28 cellular contexts compared by ENCODE assay signal in the genomic region with DNA sequence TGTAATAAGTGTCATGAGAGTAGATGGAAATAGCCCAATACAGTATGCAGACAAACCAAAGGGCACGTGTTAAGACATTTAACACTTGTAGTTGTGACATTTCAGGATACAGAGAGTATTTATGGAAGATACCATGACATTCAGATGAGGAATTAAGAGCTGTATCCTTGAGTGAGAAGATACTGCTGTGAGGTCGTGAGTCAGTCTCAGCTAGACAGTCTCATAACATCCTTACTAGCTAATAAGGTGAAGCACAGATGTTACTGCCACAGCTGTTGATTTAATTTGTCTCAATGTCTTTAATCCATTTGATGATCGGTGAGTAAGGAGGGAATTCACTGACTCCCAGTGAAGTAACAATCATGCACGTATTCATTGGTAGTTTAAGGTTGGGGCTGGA.
"Had no signal": no experiment of that assay in that cellular context is flagged by ENCODE, and none has a peak within 500 bp of the region (broad histone marks: within the 10 kb centered on the region; RNA-seq: fewer than 3 reads in every experiment).

No MANE protein-coding gene starts in this region.

- H3K27ac ChIP-seq: ascending aorta, breast epithelium, cardiac muscle cell, colonic mucosa, gastroesophageal sphincter, heart right ventricle had no signal

- H3K36me3 ChIP-seq: ascending aorta, breast epithelium, cardiac muscle cell, colonic mucosa, gastroesophageal sphincter, heart right ventricle had no signal

- H3K4me3 ChIP-seq: ascending aorta, breast epithelium, cardiac muscle cell, colonic mucosa, gastroesophageal sphincter, heart right ventricle had no signal

- H3K27me3 ChIP-seq: ascending aorta, breast epithelium, cardiac muscle cell, colonic mucosa, gastroesophageal sphincter, heart right ventricle had no signal

- H3K4me1 ChIP-seq: breast epithelium, colonic mucosa, gastroesophageal sphincter had no signal

- H3K9me3 ChIP-seq: colonic mucosa had no signal

- DNase-seq: activated CD4-positive, alpha-beta memory T cell treated with anti-CD3 and anti-CD28 coated beads for 36 hours; activated CD4-positive, alpha-beta T cell treated with anti-CD3 and anti-CD28 coated beads for 36 hours; activated CD4-positive, alpha-beta T cell treated with anti-CD3 and anti-CD28 coated beads, Interleukin-2, amount 10 ng/mL, durations not matched to agents 24 days and 14 days; activated CD4-positive, CD25-positive, alpha-beta regulatory T cell; activated CD4-positive, CD25-positive, alpha-beta regulatory T cell treated with anti-CD3 and anti-CD28 coated beads, Interleukin-2, amount 50 U/mL, for 72 hours; activated CD8-positive, alpha-beta memory T cell treated with anti-CD3 and anti-CD28 coated beads, Interleukin-2, amount 10 ng/mL, durations not matched to agents 7 days and 5 days; activated CD8-positive, alpha-beta memory T cell treated with anti-CD3 and anti-CD28 coated beads, Interleukin-2, amount 50 U/mL, for 4 hours; activated CD8-positive, alpha-beta T cell treated with anti-CD3 and anti-CD28 coated beads, Interleukin-2, amount 10 ng/mL, durations not matched to agents 7 days and 5 days; activated gamma-delta T cell; activated naive CD4-positive, alpha-beta T cell; activated naive CD4-positive, alpha-beta T cell treated with anti-CD3 and anti-CD28 coated beads, Interleukin-2, amount 10 ng/mL, durations not matched to agents 7 days and 5 days; activated naive CD8-positive, alpha-beta T cell treated with anti-CD3 and anti-CD28 coated beads, Interleukin-2, amount 10 ng/mL, durations not matched to agents 7 days and 5 days; activated T-cell treated with anti-CD3 and anti-CD28 coated beads, Interleukin-2, amount 50 U/mL, for 1 hour; activated T-cell treated with anti-CD3 and anti-CD28 coated beads, Interleukin-2, amount 50 U/mL, for 72 hours; central memory CD4-positive, alpha-beta T cell; cerebellar nuclear complex; colonic mucosa; effector CD8-positive, alpha-beta T cell; endodermal cell; foreskin melanocyte; heart right ventricle; T-helper 1 cell; T-helper 17 cell; T1000 had no signal
